ENCODE assay signal across 26 cellular contexts in genomic region chr21:18294100-18294499, GRCh38. TPM values are rescaled to one million over a fixed set of nuclear protein-coding genes. Genes with fewer than 3 reads are reported as not detected.
"Had no signal": no experiment of that assay in that cellular context is flagged by ENCODE, and none has a peak within 500 bp of the region (broad histone marks: within the 10 kb centered on the region; RNA-seq: fewer than 3 reads in every experiment).

No MANE protein-coding gene starts in this region.

- H3K4me2 ChIP-seq: hepatocyte had no signal

- H3K9me3 ChIP-seq: colonic mucosa, esophagus squamous epithelium, gastroesophageal sphincter, heart left ventricle, left ventricle myocardium inferior, lower lobe of right lung had no signal

- H3K27ac ChIP-seq: colonic mucosa, epithelial cell of prostate, esophagus squamous epithelium, gastroesophageal sphincter, heart left ventricle, hepatocyte, left ventricle myocardium inferior, lower lobe of right lung had no signal

- H3K27me3 ChIP-seq: colonic mucosa, heart left ventricle, hepatocyte had no signal

- H3K4me3 ChIP-seq: colonic mucosa, esophagus squamous epithelium, gastroesophageal sphincter, heart left ventricle, hepatocyte, left ventricle myocardium inferior, lower lobe of right lung had no signal

- H3K36me3 ChIP-seq: colonic mucosa, esophagus squamous epithelium, gastroesophageal sphincter, heart left ventricle, left ventricle myocardium inferior, lower lobe of right lung had no signal

- DNase-seq: colonic mucosa; cortex of kidney; effector CD8-positive, alpha-beta T cell; effector memory CD8-positive, alpha-beta T cell; endodermal cell; erythroblast; esophagus squamous epithelium; foreskin fibroblast; heart left ventricle; hypothalamus; immature natural killer cell; islet precursor cell; kidney; kidney glomerular epithelial cell; left colon; left ventricle myocardium inferior; lower lobe of right lung; mesendoderm; midbrain had no signal

- H2AFZ ChIP-seq: hepatocyte had no signal

- ATAC-seq: effector memory CD8-positive, alpha-beta T cell; esophagus mucosa; gastroesophageal sphincter; heart left ventricle; left colon; left lobe of liver; lower lobe of right lung had no signal

- H3K4me1 ChIP-seq: colonic mucosa, esophagus squamous epithelium, gastroesophageal sphincter, heart left ventricle, left ventricle myocardium inferior, lower lobe of right lung had no signal

RNA-seq across cellular contexts. Expression of gene CHODL, which starts 49.5 kb away (rescaled TPM):
- total RNA-seq: left lobe of liver, liver, lower lobe of right lung, mononuclear cell had no signal
